In the genomic region with DNA sequence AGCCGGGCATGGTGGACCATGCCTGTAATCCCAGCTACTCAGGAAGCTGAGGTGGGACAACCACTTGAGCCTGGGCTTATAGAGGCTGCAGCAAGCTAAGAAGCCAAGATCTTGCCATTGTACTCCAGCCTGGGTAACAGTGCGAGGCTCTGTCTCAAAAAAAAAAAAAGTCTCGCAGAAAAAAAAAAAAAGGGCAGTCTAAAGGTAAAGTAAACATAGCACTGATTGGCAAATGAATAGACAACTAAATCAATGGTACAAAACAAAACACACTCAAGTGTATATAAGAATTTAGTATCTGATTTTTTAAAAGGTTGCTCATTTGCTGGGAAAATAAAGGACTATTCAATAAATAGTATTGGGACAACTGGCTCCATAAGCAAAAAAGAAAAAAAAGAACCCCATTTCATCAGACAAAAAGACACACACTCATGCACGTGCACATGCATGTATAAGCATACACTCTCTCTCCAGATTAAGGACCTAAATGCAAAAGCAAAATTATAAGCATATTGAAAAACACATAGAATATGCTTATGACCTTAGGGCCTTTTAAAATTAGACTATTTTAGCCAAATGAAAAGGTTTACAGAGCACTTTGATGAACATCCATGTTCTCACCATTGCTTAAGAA, we compare ENCODE assay signal across 1 cellular context.
TF ChIP-seq lines count a peak whose summit lies in the region.

No MANE protein-coding gene starts in this region.

TF ChIP-seq in GM23338, 12 proteins besides CTCF, POLR2A, EP300 and RAD21 (continued from another document):
- TF ChIP-seq, protein P1, sequence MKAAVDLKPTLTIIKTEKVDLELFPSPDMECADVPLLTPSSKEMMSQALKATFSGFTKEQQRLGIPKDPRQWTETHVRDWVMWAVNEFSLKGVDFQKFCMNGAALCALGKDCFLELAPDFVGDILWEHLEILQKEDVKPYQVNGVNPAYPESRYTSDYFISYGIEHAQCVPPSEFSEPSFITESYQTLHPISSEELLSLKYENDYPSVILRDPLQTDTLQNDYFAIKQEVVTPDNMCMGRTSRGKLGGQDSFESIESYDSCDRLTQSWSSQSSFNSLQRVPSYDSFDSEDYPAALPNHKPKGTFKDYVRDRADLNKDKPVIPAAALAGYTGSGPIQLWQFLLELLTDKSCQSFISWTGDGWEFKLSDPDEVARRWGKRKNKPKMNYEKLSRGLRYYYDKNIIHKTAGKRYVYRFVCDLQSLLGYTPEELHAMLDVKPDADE (IDR thresholded peaks at IDR 0.05) = no peak
- TF ChIP-seq JUNB (IDR thresholded peaks at IDR 0.05; ENCODE audit: unreplicated experiment) (no peak), CREB1 (CRISPR knock-in tag; IDR thresholded peaks at IDR 0.05; ENCODE audit: low read depth) (no peak), POLR2AphosphoS5 (IDR thresholded peaks at IDR 0.05; ENCODE audit: low read depth) (no peak), ZNF331 (CRISPR knock-in tag; IDR thresholded peaks at IDR 0.05; ENCODE audit: low read depth) (no peak), ZNF114 (CRISPR knock-in tag; IDR thresholded peaks at IDR 0.05) (no peak), EZH2phosphoT487 (IDR thresholded peaks at IDR 0.05; ENCODE audit: unreplicated experiment) (no peak), STAT1 (IDR thresholded peaks at IDR 0.05; ENCODE audit: unreplicated experiment) (no peak)
- TF ChIP-seq, protein P2, sequence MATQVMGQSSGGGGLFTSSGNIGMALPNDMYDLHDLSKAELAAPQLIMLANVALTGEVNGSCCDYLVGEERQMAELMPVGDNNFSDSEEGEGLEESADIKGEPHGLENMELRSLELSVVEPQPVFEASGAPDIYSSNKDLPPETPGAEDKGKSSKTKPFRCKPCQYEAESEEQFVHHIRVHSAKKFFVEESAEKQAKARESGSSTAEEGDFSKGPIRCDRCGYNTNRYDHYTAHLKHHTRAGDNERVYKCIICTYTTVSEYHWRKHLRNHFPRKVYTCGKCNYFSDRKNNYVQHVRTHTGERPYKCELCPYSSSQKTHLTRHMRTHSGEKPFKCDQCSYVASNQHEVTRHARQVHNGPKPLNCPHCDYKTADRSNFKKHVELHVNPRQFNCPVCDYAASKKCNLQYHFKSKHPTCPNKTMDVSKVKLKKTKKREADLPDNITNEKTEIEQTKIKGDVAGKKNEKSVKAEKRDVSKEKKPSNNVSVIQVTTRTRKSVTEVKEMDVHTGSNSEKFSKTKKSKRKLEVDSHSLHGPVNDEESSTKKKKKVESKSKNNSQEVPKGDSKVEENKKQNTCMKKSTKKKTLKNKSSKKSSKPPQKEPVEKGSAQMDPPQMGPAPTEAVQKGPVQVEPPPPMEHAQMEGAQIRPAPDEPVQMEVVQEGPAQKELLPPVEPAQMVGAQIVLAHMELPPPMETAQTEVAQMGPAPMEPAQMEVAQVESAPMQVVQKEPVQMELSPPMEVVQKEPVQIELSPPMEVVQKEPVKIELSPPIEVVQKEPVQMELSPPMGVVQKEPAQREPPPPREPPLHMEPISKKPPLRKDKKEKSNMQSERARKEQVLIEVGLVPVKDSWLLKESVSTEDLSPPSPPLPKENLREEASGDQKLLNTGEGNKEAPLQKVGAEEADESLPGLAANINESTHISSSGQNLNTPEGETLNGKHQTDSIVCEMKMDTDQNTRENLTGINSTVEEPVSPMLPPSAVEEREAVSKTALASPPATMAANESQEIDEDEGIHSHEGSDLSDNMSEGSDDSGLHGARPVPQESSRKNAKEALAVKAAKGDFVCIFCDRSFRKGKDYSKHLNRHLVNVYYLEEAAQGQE (IDR thresholded peaks at IDR 0.05; ENCODE audit: unreplicated experiment) = no peak
- TF ChIP-seq, protein P3, sequence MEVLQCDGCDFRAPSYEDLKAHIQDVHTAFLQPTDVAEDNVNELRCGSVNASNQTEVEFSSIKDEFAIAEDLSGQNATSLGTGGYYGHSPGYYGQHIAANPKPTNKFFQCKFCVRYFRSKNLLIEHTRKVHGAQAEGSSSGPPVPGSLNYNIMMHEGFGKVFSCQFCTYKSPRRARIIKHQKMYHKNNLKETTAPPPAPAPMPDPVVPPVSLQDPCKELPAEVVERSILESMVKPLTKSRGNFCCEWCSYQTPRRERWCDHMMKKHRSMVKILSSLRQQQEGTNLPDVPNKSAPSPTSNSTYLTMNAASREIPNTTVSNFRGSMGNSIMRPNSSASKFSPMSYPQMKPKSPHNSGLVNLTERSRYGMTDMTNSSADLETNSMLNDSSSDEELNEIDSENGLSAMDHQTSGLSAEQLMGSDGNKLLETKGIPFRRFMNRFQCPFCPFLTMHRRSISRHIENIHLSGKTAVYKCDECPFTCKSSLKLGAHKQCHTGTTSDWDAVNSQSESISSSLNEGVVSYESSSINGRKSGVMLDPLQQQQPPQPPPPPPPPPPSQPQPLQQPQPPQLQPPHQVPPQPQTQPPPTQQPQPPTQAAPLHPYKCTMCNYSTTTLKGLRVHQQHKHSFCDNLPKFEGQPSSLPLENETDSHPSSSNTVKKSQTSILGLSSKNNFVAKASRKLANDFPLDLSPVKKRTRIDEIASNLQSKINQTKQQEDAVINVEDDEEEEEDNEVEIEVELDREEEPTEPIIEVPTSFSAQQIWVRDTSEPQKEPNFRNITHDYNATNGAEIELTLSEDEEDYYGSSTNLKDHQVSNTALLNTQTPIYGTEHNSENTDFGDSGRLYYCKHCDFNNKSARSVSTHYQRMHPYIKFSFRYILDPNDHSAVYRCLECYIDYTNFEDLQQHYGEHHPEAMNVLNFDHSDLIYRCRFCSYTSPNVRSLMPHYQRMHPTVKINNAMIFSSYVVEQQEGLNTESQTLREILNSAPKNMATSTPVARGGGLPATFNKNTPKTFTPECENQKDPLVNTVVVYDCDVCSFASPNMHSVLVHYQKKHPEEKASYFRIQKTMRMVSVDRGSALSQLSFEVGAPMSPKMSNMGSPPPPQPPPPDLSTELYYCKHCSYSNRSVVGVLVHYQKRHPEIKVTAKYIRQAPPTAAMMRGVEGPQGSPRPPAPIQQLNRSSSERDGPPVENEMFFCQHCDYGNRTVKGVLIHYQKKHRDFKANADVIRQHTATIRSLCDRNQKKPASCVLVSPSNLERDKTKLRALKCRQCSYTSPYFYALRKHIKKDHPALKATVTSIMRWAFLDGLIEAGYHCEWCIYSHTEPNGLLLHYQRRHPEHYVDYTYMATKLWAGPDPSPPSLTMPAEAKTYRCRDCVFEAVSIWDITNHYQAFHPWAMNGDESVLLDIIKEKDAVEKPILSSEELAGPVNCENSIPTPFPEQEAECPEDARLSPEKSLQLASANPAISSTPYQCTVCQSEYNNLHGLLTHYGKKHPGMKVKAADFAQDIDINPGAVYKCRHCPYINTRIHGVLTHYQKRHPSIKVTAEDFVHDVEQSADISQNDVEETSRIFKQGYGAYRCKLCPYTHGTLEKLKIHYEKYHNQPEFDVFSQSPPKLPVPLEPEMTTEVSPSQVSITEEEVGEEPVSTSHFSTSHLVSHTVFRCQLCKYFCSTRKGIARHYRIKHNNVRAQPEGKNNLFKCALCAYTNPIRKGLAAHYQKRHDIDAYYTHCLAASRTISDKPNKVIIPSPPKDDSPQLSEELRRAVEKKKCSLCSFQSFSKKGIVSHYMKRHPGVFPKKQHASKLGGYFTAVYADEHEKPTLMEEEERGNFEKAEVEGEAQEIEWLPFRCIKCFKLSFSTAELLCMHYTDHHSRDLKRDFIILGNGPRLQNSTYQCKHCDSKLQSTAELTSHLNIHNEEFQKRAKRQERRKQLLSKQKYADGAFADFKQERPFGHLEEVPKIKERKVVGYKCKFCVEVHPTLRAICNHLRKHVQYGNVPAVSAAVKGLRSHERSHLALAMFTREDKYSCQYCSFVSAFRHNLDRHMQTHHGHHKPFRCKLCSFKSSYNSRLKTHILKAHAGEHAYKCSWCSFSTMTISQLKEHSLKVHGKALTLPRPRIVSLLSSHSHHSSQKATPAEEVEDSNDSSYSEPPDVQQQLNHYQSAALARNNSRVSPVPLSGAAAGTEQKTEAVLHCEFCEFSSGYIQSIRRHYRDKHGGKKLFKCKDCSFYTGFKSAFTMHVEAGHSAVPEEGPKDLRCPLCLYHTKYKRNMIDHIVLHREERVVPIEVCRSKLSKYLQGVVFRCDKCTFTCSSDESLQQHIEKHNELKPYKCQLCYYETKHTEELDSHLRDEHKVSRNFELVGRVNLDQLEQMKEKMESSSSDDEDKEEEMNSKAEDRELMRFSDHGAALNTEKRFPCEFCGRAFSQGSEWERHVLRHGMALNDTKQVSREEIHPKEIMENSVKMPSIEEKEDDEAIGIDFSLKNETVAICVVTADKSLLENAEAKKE (CRISPR knock-in tag; IDR thresholded peaks at IDR 0.05) = no peak
